In the genomic region with DNA sequence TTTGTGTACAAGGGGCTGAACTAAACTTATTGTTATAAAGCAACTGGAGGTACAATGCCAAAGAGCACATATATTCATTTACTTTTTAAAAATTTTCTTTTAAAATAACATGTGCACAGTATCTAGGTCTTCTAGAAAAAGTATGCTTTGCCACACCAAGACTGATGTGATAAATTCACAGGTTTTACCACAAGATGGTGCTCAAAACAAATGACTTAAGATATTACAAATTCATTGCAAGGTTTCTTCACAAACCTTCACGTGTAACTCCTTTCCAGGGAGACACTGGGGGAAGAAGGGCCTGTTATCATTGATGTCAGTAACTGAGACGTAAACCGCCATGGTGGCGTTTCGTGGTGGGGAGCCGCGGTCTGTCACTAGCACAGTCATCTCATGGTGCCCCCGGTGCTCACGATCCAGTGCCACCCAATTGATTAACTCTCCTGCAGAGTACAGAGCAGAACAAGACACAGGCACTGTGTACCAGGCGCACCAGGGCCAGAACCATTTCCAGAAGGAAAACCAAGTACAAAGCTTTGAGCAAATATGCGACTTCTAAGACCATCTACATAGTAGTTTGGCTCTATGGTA, we compare ENCODE assay signal across 9 cellular contexts.
DNase-seq lines count a peak whose midpoint lies in the region; ATAC-seq, FAIRE-seq and TF ChIP-seq lines count a peak whose summit lies in the region.
"Had no signal": no experiment of that assay in that cellular context is flagged by ENCODE, and none has a peak within 500 bp of the region (broad histone marks: within the 10 kb centered on the region; RNA-seq: fewer than 3 reads in every experiment).

No MANE protein-coding gene starts in this region.

- intact Hi-C loops in kidney (cut with DNase I): no loop called here

- peaks cover 0 to 11% (median 2%) of the 10 kb centered on the region in 5 donors for H3K9me3 Mint-ChIP-seq in CD8-positive, alpha-beta memory T cell

- H3K27me3 ChIP-seq in CD8-positive, alpha-beta memory T cell (ENCODE audit: insufficient read depth, low read length, poor library complexity, severe bottlenecking): no peaks in the 10 kb centered on the region

- POLR2A ChIA-PET in CD8-positive, alpha-beta memory T cell (lab: Charles Lee): no interaction called here

- H3K36me3 ChIP-seq in kidney (ENCODE audit: control insufficient read depth in 1 of 2, insufficient read depth in 2 of 2, low read length in 2 of 2): no peaks in the 10 kb centered on the region
- H3K36me3 ChIP-seq in CD8-positive, alpha-beta memory T cell (ENCODE audit: insufficient read depth, low read length): no peaks in the 10 kb centered on the region

- H3K27me3 Mint-ChIP-seq in CD8-positive, alpha-beta memory T cell: peaks cover 22 to 42% of the 10 kb centered on the region in 2 donors

- no peaks in the 10 kb centered on the region for H3K9me3 ChIP-seq in kidney (ENCODE audit: control insufficient read depth in 1 of 2, low read length in 2 of 2)
- H3K9me3 ChIP-seq in CD8-positive, alpha-beta memory T cell (ENCODE audit: low read length): no peaks in the 10 kb centered on the region

- H3K4me1 ChIP-seq in kidney (ENCODE audit: control insufficient read depth in 1 of 2, insufficient read depth in 1 of 2, low read depth in 1 of 2, low read length in 2 of 2): no peaks in the 10 kb centered on the region
- peaks cover 4% of the 10 kb centered on the region for H3K4me1 ChIP-seq in CD8-positive, alpha-beta memory T cell (ENCODE audit: insufficient read depth, low read length)

- no peak overlapping the region for H3K9ac ChIP-seq in kidney (ENCODE audit: low read length in 2 of 2)

- ATAC-seq in SK-N-SH treated with all-trans-retinoic acid at 6 μM for 48 hours (peak; percentile 69), GM18870 (IDR thresholded peaks at IDR 0.05; ENCODE audit: unreplicated experiment) (no peak)

- H3K4me1 Mint-ChIP-seq in CD8-positive, alpha-beta memory T cell: peaks cover 12 to 17% (median 15%) of the 10 kb centered on the region in 3 donors

- H3K27ac ChIP-seq in kidney (ENCODE audit: low read depth in 2 of 2, low read length in 2 of 2): no peak overlapping the region
- H3K27ac ChIP-seq in CD8-positive, alpha-beta memory T cell (ENCODE audit: low read depth, low read length): no peak overlapping the region

- H3K27ac Mint-ChIP-seq in CD8-positive, alpha-beta memory T cell: no peak overlapping the region

- H3K4me3 Mint-ChIP-seq in CD8-positive, alpha-beta memory T cell: no peak overlapping the region

- H3K4me3 ChIP-seq in kidney (ENCODE audit: low read length in 2 of 2): no peak overlapping the region
- no peak overlapping the region for H3K4me3 ChIP-seq in CD8-positive, alpha-beta memory T cell (ENCODE audit: low read length)

- CTCF ChIA-PET in CD8-positive, alpha-beta memory T cell (lab: Charles Lee): no interaction called here

- TF ChIP-seq CTCF in GM13976 (IDR thresholded peaks at IDR 0.05; ENCODE audit: borderline replicate concordance, control extremely low read depth, extremely low read depth, insufficient read depth, missing control alignments) (peak; percentile 35), kidney (IDR thresholded peaks at IDR 0.05; ENCODE audit: borderline replicate concordance, extremely low read depth, insufficient read depth) (peak; percentile 19)

- no peak for FAIRE-seq in kidney (lab: Jason Lieb, UNC)
- FAIRE-seq: RCC 7860 had no signal

- in situ Hi-C loops in GM13976 (cut with MboI; ENCODE audit: low sequenced_read_pairs, unreplicated experiment): no loop called here

- peak; percentile 30 for DNase-seq in A172 (ENCODE audit: low spot score)
- DNase-seq in GM13976 (ENCODE audit: low spot score): peak; percentile 20
- DNase-seq in kidney: no peak
- no peak for DNase-seq in NK-92 treated with Interleukin-12 subunit alpha and Interleukin-12 subunit beta, amount 100 ng/mL, for 24 hours (lab: John Stamatoyannopoulos, UW)
- DNase-seq in stimulated activated CD8-positive, alpha-beta memory T cell treated with anti-CD3 and anti-CD28 coated beads, Interleukin-4, amount 100 ng/mL, for 48 hours: no peak
- no peak for DNase-seq in CD8-positive, alpha-beta memory T cell

- no peaks in the 10 kb centered on the region for H3K36me3 Mint-ChIP-seq in CD8-positive, alpha-beta memory T cell

TF ChIP-seq in SK-N-SH treated with all-trans-retinoic acid at 6 μM for 48 hours, 23 proteins besides CTCF, POLR2A, EP300 and RAD21:
- TF ChIP-seq GLIS3 (CRISPR knock-in tag; IDR thresholded peaks at IDR 0.05) (no peak), TOX (CRISPR knock-in tag; IDR thresholded peaks at IDR 0.05; ENCODE audit: borderline replicate concordance) (no peak), TCF4 (CRISPR knock-in tag; IDR thresholded peaks at IDR 0.05; ENCODE audit: borderline replicate concordance) (no peak), ZNF70 (CRISPR knock-in tag; IDR thresholded peaks at IDR 0.05) (no peak), ZNF565 (CRISPR knock-in tag; conservative IDR thresholded peaks at IDR 0.05; ENCODE audit: low read depth) (no peak), ZFP30 (CRISPR knock-in tag; IDR thresholded peaks at IDR 0.05) (no peak), ZC3H10 (CRISPR knock-in tag; IDR thresholded peaks at IDR 0.05) (no peak), ZFP3 (CRISPR knock-in tag; IDR thresholded peaks at IDR 0.05) (no peak), OSR1 (CRISPR knock-in tag; IDR thresholded peaks at IDR 0.05) (no peak), PPARA (CRISPR knock-in tag; IDR thresholded peaks at IDR 0.05; ENCODE audit: borderline replicate concordance) (no peak), ISL1 (CRISPR knock-in tag; IDR thresholded peaks at IDR 0.05) (no peak), ZNF8 (CRISPR knock-in tag; IDR thresholded peaks at IDR 0.05) (no peak)
- TF ChIP-seq, protein P1, sequence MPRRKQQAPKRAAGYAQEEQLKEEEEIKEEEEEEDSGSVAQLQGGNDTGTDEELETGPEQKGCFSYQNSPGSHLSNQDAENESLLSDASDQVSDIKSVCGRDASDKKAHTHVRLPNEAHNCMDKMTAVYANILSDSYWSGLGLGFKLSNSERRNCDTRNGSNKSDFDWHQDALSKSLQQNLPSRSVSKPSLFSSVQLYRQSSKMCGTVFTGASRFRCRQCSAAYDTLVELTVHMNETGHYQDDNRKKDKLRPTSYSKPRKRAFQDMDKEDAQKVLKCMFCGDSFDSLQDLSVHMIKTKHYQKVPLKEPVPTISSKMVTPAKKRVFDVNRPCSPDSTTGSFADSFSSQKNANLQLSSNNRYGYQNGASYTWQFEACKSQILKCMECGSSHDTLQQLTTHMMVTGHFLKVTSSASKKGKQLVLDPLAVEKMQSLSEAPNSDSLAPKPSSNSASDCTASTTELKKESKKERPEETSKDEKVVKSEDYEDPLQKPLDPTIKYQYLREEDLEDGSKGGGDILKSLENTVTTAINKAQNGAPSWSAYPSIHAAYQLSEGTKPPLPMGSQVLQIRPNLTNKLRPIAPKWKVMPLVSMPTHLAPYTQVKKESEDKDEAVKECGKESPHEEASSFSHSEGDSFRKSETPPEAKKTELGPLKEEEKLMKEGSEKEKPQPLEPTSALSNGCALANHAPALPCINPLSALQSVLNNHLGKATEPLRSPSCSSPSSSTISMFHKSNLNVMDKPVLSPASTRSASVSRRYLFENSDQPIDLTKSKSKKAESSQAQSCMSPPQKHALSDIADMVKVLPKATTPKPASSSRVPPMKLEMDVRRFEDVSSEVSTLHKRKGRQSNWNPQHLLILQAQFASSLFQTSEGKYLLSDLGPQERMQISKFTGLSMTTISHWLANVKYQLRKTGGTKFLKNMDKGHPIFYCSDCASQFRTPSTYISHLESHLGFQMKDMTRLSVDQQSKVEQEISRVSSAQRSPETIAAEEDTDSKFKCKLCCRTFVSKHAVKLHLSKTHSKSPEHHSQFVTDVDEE (CRISPR knock-in tag; IDR thresholded peaks at IDR 0.05): no peak
- TF ChIP-seq, protein P2, sequence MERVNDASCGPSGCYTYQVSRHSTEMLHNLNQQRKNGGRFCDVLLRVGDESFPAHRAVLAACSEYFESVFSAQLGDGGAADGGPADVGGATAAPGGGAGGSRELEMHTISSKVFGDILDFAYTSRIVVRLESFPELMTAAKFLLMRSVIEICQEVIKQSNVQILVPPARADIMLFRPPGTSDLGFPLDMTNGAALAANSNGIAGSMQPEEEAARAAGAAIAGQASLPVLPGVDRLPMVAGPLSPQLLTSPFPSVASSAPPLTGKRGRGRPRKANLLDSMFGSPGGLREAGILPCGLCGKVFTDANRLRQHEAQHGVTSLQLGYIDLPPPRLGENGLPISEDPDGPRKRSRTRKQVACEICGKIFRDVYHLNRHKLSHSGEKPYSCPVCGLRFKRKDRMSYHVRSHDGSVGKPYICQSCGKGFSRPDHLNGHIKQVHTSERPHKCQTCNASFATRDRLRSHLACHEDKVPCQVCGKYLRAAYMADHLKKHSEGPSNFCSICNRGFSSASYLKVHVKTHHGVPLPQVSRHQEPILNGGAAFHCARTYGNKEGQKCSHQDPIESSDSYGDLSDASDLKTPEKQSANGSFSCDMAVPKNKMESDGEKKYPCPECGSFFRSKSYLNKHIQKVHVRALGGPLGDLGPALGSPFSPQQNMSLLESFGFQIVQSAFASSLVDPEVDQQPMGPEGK (CRISPR knock-in tag; IDR thresholded peaks at IDR 0.05; ENCODE audit: borderline replicate concordance): no peak
- TF ChIP-seq, protein P3, sequence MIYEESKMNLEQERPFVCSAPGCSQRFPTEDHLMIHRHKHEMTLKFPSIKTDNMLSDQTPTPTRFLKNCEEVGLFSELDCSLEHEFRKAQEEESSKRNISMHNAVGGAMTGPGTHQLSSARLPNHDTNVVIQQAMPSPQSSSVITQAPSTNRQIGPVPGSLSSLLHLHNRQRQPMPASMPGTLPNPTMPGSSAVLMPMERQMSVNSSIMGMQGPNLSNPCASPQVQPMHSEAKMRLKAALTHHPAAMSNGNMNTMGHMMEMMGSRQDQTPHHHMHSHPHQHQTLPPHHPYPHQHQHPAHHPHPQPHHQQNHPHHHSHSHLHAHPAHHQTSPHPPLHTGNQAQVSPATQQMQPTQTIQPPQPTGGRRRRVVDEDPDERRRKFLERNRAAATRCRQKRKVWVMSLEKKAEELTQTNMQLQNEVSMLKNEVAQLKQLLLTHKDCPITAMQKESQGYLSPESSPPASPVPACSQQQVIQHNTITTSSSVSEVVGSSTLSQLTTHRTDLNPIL (CRISPR knock-in tag; IDR thresholded peaks at IDR 0.05; ENCODE audit: low read depth): no peak
- TF ChIP-seq, protein P4, sequence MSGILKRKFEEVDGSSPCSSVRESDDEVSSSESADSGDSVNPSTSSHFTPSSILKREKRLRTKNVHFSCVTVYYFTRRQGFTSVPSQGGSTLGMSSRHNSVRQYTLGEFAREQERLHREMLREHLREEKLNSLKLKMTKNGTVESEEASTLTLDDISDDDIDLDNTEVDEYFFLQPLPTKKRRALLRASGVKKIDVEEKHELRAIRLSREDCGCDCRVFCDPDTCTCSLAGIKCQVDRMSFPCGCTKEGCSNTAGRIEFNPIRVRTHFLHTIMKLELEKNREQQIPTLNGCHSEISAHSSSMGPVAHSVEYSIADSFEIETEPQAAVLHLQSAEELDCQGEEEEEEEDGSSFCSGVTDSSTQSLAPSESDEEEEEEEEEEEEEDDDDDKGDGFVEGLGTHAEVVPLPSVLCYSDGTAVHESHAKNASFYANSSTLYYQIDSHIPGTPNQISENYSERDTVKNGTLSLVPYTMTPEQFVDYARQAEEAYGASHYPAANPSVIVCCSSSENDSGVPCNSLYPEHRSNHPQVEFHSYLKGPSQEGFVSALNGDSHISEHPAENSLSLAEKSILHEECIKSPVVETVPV (CRISPR knock-in tag; IDR thresholded peaks at IDR 0.05): no peak

Comparison
In these comparisons a context has a peak if more than half of its experiments do, and no peak if none do; other contexts are left out.
1. DNase-seq: peak in A172 (single experiment) and GM13976 (single experiment); none in kidney (single experiment), NK-92 treated with Interleukin-12 subunit alpha and Interleukin-12 subunit beta, amount 100 ng/mL, for 24 hours (single experiment), stimulated activated CD8-positive, alpha-beta memory T cell treated with anti-CD3 and anti-CD28 coated beads, Interleukin-4, amount 100 ng/mL, for 48 hours (single experiment) and CD8-positive, alpha-beta memory T cell (0 of 5).